16 cellular contexts compared by ENCODE assay signal in the genomic region with DNA sequence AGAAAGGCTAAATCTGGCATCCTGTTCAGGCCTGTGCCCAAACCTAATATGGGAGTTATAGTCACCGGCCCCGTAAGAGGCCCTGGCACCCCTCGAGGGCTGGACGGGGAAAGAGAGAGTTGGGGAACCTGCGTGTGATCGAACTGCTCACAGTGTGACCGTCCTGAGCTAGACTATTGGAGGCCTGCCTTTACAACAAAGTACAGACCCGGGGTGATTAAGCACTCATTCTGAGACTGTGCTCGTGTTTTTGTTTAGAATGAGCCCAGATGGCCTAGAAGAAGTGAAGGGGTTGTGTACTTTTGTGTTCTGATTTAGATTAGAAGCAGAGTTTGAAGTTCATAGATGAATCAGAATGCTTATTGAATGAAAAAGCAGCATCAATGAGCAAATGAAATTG.
DNase-seq lines count a peak whose midpoint lies in the region; ATAC-seq and TF ChIP-seq lines count a peak whose summit lies in the region.
"Had no signal": no experiment of that assay in that cellular context is flagged by ENCODE, and none has a peak within 500 bp of the region (broad histone marks: within the 10 kb centered on the region; RNA-seq: fewer than 3 reads in every experiment).

No MANE protein-coding gene starts in this region.

- H3K9me3 Mint-ChIP-seq in stimulated activated naive CD8-positive, alpha-beta T cell treated with anti-CD3 and anti-CD28 coated beads, Interleukin-15, Interleukin-2, amounts not matched to agents 100 ng/mL and 50 ng/mL, for 24 hours = no peaks in the 10 kb centered on the region
- no peaks in the 10 kb centered on the region for H3K9me3 Mint-ChIP-seq in stimulated activated naive CD8-positive, alpha-beta T cell treated with anti-CD3 and anti-CD28 coated beads, Interleukin-15, amount 100 ng/mL, for 72 hours
- H3K9me3 Mint-ChIP-seq in activated T-helper 2 cell treated with anti-CD3 and anti-CD28 coated beads, Interferon-gamma antibody, Interleukin-2, Interleukin-4, amounts not matched to agents 10 μg/mL and 5 μg/mL and 100 μg/mL, durations not matched to agents 14 hours and 24 hours and 36 hours = peaks cover 4% of the 10 kb centered on the region
- peaks cover 0 to 2% of the 10 kb centered on the region in 2 donors for H3K9me3 Mint-ChIP-seq in natural killer cell

- no peaks in the 10 kb centered on the region for H3K36me3 Mint-ChIP-seq in stimulated activated naive CD8-positive, alpha-beta T cell treated with anti-CD3 and anti-CD28 coated beads, Interleukin-15, Interleukin-2, amounts not matched to agents 100 ng/mL and 50 ng/mL, for 24 hours (ENCODE audit: low read depth)
- peaks cover 16% of the 10 kb centered on the region for H3K36me3 Mint-ChIP-seq in activated T-helper 2 cell treated with anti-CD3 and anti-CD28 coated beads, Interferon-gamma antibody, Interleukin-2, Interleukin-4, amounts not matched to agents 10 μg/mL and 5 μg/mL and 100 μg/mL, durations not matched to agents 14 hours and 24 hours and 36 hours (ENCODE audit: low read depth)
- H3K36me3 Mint-ChIP-seq in natural killer cell = no peaks in the 10 kb centered on the region

- intact Hi-C loops in activated T-helper 2 cell treated with anti-CD3 and anti-CD28 coated beads, Interferon-gamma antibody, Interleukin-2, Interleukin-4, amounts not matched to agents 10 μg/mL and 5 μg/mL and 100 μg/mL, durations not matched to agents 14 hours and 24 hours and 36 hours (cut with micrococcal nuclease) = loop anchor here (1.0 to 2.0 kb wide), 7 partner anchors 11 to 269 kb away; no protein-coding TSS in a partner anchor
- intact Hi-C loops in natural killer cell (cut with micrococcal nuclease) = loop anchor here (1.0 to 2.0 kb wide), 2 partner anchors 169 to 203 kb away; partner anchors contain the start of gene BUB1

- peak overlapping the region; percentile 94 for H3K27ac Mint-ChIP-seq in stimulated activated naive CD8-positive, alpha-beta T cell treated with anti-CD3 and anti-CD28 coated beads, Interleukin-15, Interleukin-2, amounts not matched to agents 100 ng/mL and 50 ng/mL, for 24 hours
- peak overlapping the region in 1 of 2 donors; percentile 96 for H3K27ac Mint-ChIP-seq in stimulated activated naive CD8-positive, alpha-beta T cell treated with anti-CD3 and anti-CD28 coated beads, Interleukin-15, amount 100 ng/mL, for 72 hours
- H3K27ac Mint-ChIP-seq in activated T-helper 2 cell treated with anti-CD3 and anti-CD28 coated beads, Interferon-gamma antibody, Interleukin-2, Interleukin-4, amounts not matched to agents 10 μg/mL and 5 μg/mL and 100 μg/mL, durations not matched to agents 14 hours and 24 hours and 36 hours = peak overlapping the region; percentile 99
- H3K27ac Mint-ChIP-seq in natural killer cell = peak overlapping the region; percentile 85 to 96

- H3K4me3 Mint-ChIP-seq in stimulated activated naive CD8-positive, alpha-beta T cell treated with anti-CD3 and anti-CD28 coated beads, Interleukin-15, Interleukin-2, amounts not matched to agents 100 ng/mL and 50 ng/mL, for 24 hours = peak overlapping the region; percentile 58
- H3K4me3 Mint-ChIP-seq in stimulated activated naive CD8-positive, alpha-beta T cell treated with anti-CD3 and anti-CD28 coated beads, Interleukin-15, amount 100 ng/mL, for 72 hours = peak overlapping the region in 1 of 2 donors; percentile 3
- no peak overlapping the region for H3K4me3 Mint-ChIP-seq in activated T-helper 2 cell treated with anti-CD3 and anti-CD28 coated beads, Interferon-gamma antibody, Interleukin-2, Interleukin-4, amounts not matched to agents 10 μg/mL and 5 μg/mL and 100 μg/mL, durations not matched to agents 14 hours and 24 hours and 36 hours (ENCODE audit: low read depth)
- peak overlapping the region; percentile 93 for H3K4me3 Mint-ChIP-seq in natural killer cell

- TF ChIP-seq CTCF in natural killer cell (IDR thresholded peaks at IDR 0.05) = no peak

- no peak for ATAC-seq in stimulated activated naive CD8-positive, alpha-beta T cell treated with anti-CD3 and anti-CD28 coated beads, Interleukin-15, amount 100 ng/mL, for 72 hours
- ATAC-seq in natural killer cell (no peak), GM21447 (IDR thresholded peaks at IDR 0.05; ENCODE audit: unreplicated experiment) (no peak)
- ATAC-seq: HCT116, PC-3 had no signal

- H3K27me3 Mint-ChIP-seq in stimulated activated naive CD8-positive, alpha-beta T cell treated with anti-CD3 and anti-CD28 coated beads, Interleukin-15, Interleukin-2, amounts not matched to agents 100 ng/mL and 50 ng/mL, for 24 hours = peaks cover 39% of the 10 kb centered on the region
- H3K27me3 Mint-ChIP-seq in stimulated activated naive CD8-positive, alpha-beta T cell treated with anti-CD3 and anti-CD28 coated beads, Interleukin-15, amount 100 ng/mL, for 72 hours = peaks cover 22% of the 10 kb centered on the region
- peaks cover 3% of the 10 kb centered on the region for H3K27me3 Mint-ChIP-seq in activated T-helper 2 cell treated with anti-CD3 and anti-CD28 coated beads, Interferon-gamma antibody, Interleukin-2, Interleukin-4, amounts not matched to agents 10 μg/mL and 5 μg/mL and 100 μg/mL, durations not matched to agents 14 hours and 24 hours and 36 hours (ENCODE audit: low read depth)
- H3K27me3 Mint-ChIP-seq in natural killer cell (ENCODE audit: low read depth in 2 of 2) = peaks cover 15 to 22% of the 10 kb centered on the region in 2 donors

- H3K4me1 Mint-ChIP-seq in stimulated activated naive CD8-positive, alpha-beta T cell treated with anti-CD3 and anti-CD28 coated beads, Interleukin-15, Interleukin-2, amounts not matched to agents 100 ng/mL and 50 ng/mL, for 24 hours (ENCODE audit: low read depth) = peaks cover 92% of the 10 kb centered on the region
- peaks cover 98% of the 10 kb centered on the region for H3K4me1 Mint-ChIP-seq in stimulated activated naive CD8-positive, alpha-beta T cell treated with anti-CD3 and anti-CD28 coated beads, Interleukin-15, amount 100 ng/mL, for 72 hours
- H3K4me1 Mint-ChIP-seq in activated T-helper 2 cell treated with anti-CD3 and anti-CD28 coated beads, Interferon-gamma antibody, Interleukin-2, Interleukin-4, amounts not matched to agents 10 μg/mL and 5 μg/mL and 100 μg/mL, durations not matched to agents 14 hours and 24 hours and 36 hours (ENCODE audit: low read depth) = peaks cover 82% of the 10 kb centered on the region
- peaks cover 86 to 89% of the 10 kb centered on the region in 2 donors for H3K4me1 Mint-ChIP-seq in natural killer cell

- DNase-seq in stimulated activated naive CD8-positive, alpha-beta T cell treated with anti-CD3 and anti-CD28 coated beads, Interleukin-15, amount 100 ng/mL, for 72 hours = no peak
- DNase-seq in activated T-helper 2 cell treated with anti-CD3 and anti-CD28 coated beads, Interferon-gamma antibody, Interleukin-2, Interleukin-4, amounts not matched to agents 10 μg/mL and 5 μg/mL and 100 μg/mL, durations not matched to agents 14 hours and 24 hours and 36 hours (ENCODE audit: low spot score) = no peak
- DNase-seq in natural killer cell (no peak), iPS-NIHi11 (ENCODE audit: low spot score) (no peak), HCEC 1CT (no peak)
- DNase-seq: COR-L47, IMR-90, Kasumi-1, NCI-H1105 treated with DMSO at 0.1 percent for 48 hours, NCI-H187 treated with DMSO at 0.1 percent for 48 hours, NCI-H2171, NCI-H748 treated with DMSO at 0.1 percent for 48 hours, PC-3 had no signal
